ENCODE assay signal across 15 cellular contexts in the genomic region with DNA sequence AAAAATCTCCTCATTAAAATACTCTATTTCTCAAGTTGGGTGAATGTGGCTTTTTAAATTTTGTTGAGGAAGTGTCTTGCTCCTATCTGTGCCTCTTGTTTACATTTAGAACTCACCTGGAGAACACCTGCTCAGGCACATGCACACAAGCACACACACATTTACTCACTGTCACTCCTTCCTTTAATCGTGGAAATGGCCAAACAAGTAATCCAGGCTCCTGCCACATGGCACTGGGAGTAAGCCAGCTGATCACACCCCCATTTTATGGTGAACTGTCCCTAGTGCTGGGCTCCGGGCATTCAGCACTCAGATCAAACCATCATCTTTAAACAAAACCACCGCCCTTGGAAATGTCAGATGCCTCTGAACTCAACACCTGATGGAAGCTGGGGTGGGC.
"Had no signal": no experiment of that assay in that cellular context is flagged by ENCODE, and none has a peak within 500 bp of the region (broad histone marks: within the 10 kb centered on the region; RNA-seq: fewer than 3 reads in every experiment).

No MANE protein-coding gene starts in this region.

- H3K27me3 ChIP-seq: dorsolateral prefrontal cortex, esophagus muscularis mucosa had no signal

- H3K27ac ChIP-seq: dorsolateral prefrontal cortex, esophagus muscularis mucosa, psoas muscle had no signal

- H3K27ac Mint-ChIP-seq: type B pancreatic cell had no signal

- H3K9me3 Mint-ChIP-seq: naive thymus-derived CD8-positive, alpha-beta T cell; type B pancreatic cell had no signal

- ATAC-seq: naive thymus-derived CD8-positive, alpha-beta T cell; psoas muscle; sciatic nerve had no signal

- H3K4me3 ChIP-seq: dorsolateral prefrontal cortex, esophagus muscularis mucosa, lung, psoas muscle had no signal

- H3K4me3 Mint-ChIP-seq: naive thymus-derived CD8-positive, alpha-beta T cell; type B pancreatic cell had no signal

- H3K9me3 ChIP-seq: esophagus muscularis mucosa, psoas muscle had no signal

- DNase-seq: activated CD4-positive, alpha-beta T cell treated with anti-CD3 and anti-CD28 coated beads for 1 hour; activated naive CD4-positive, alpha-beta T cell treated with anti-CD3 and anti-CD28 coated beads, Interleukin-2, amount 50 U/mL, for 16 hours; dorsolateral prefrontal cortex; foreskin fibroblast; glutamatergic neuron; naive thymus-derived CD8-positive, alpha-beta T cell; psoas muscle; stimulated activated CD4-positive, alpha-beta T cell treated with anti-CD3 and anti-CD28 coated beads, Interleukin-2, amount 100 ng/mL, for 24 hours; stimulated activated naive CD4-positive, alpha-beta T cell treated with Interleukin-2 at 50 U/mL for 16 hours; SW 1271; T-helper 9 cell had no signal

- H3K27me3 Mint-ChIP-seq: naive thymus-derived CD8-positive, alpha-beta T cell; type B pancreatic cell had no signal
